19 cellular contexts compared by ENCODE assay signal in the genomic region with DNA sequence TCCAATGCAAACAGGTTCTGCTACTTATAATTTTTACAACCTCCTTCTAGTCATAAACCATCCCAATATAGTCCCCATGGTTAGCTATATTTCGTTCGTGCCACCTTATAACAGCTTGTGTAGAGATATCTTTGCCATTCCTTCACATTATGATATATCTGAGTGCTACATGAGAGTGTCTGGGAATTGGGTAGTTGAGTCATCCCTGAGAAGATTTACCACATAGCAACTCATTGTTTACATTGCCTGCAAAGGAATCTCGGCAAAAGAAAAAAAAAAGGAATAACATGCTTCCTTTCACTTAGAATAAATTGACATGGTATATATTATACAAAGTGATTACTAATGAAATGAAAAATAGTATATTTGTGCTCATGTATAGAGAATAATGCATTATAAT.
DNase-seq lines count a peak whose midpoint lies in the region; ATAC-seq and TF ChIP-seq lines count a peak whose summit lies in the region.
"Had no signal": no experiment of that assay in that cellular context is flagged by ENCODE, and none has a peak within 500 bp of the region (broad histone marks: within the 10 kb centered on the region; RNA-seq: fewer than 3 reads in every experiment).

No MANE protein-coding gene starts in this region.

- H2AFZ ChIP-seq in SK-N-SH (ENCODE audit: low read depth): no peak overlapping the region

- H3K27me3 ChIP-seq in SK-N-SH (ENCODE audit: insufficient read depth): no peaks in the 10 kb centered on the region
- H3K27me3 ChIP-seq: ascending aorta, upper lobe of right lung had no signal

- H3F3A ChIP-seq in SK-N-SH (replicated peaks; ENCODE audit: insufficient read depth): no peaks in the 10 kb centered on the region

- no peaks in the 10 kb centered on the region for H3K9me2 ChIP-seq in SK-N-SH

- H3K4me3 ChIP-seq in HFF-Myc (replicated peaks; ENCODE audit: low read depth, low read length): no peak overlapping the region
- H3K4me3 ChIP-seq in astrocyte of the spinal cord (ENCODE audit: low read depth, low read length): no peak overlapping the region
- H3K4me3 ChIP-seq in SK-N-SH (ENCODE audit: low read depth in 2 of 2, low read length in 1 of 2): no peak overlapping the region
- H3K4me3 ChIP-seq: ascending aorta, HAP-1, upper lobe of right lung had no signal

- CTCF ChIA-PET in SK-N-SH (lab: Yijun Ruan, JAX): no interaction called here

- no peak overlapping the region for H3K4me2 ChIP-seq in SK-N-SH

- no peak overlapping the region for H3K9ac ChIP-seq in SK-N-SH

- H3K9me3 ChIP-seq in SK-N-SH: no peaks in the 10 kb centered on the region
- H3K9me3 ChIP-seq: ascending aorta, HAP-1, upper lobe of right lung had no signal

- H3K27ac ChIP-seq in SK-N-SH (ENCODE audit: low read depth in 2 of 2, low read length in 1 of 2): no peak overlapping the region
- H3K27ac ChIP-seq: ascending aorta, upper lobe of right lung had no signal

- ATAC-seq in HG03342 (IDR thresholded peaks at IDR 0.05; ENCODE audit: unreplicated experiment) (no peak), HG03139 (IDR thresholded peaks at IDR 0.05; ENCODE audit: unreplicated experiment) (no peak), GM21723 (IDR thresholded peaks at IDR 0.05; ENCODE audit: unreplicated experiment) (no peak)
- ATAC-seq: activated T-cell treated with anti-CD3 and anti-CD28 coated beads, Interleukin-2, amount 50 U/mL, for 72 hours; upper lobe of right lung had no signal

- H3K79me2 ChIP-seq in SK-N-SH (ENCODE audit: insufficient read depth): no peaks in the 10 kb centered on the region

- no peak for TF ChIP-seq RAD21 in SK-N-SH (IDR thresholded peaks at IDR 0.05; ENCODE audit: low read length)

- DNase-seq in ACHN (peak; percentile 5), HFF-Myc (ENCODE audit: extremely low read depth, low read depth) (peak; percentile 45), astrocyte of the spinal cord (ENCODE audit: low read depth, low spot score) (peak; percentile 80), iris pigment epithelial cell (ENCODE audit: low read depth) (peak; percentile 88), SK-N-SH (no peak)
- DNase-seq: activated CD4-positive, alpha-beta T cell treated with anti-CD3 and anti-CD28 coated beads, Interleukin-2, amount 10 ng/mL, durations not matched to agents 7 days and 5 days; activated T-cell treated with anti-CD3 and anti-CD28 coated beads, Interleukin-2, amount 50 U/mL, for 72 hours; DND-41; NCI-H1417 treated with DMSO at 0.1 percent for 48 hours; NCI-H526; nucleus accumbens; stimulated activated CD4-positive, alpha-beta T cell treated with anti-CD3 and anti-CD28 coated beads, Interleukin-15, amount 100 ng/mL, for 24 hours; T-helper 2 cell; upper lobe of right lung had no signal

- WGBS in SK-N-SH (ENCODE audit: low lambda C conversion rate): 13% methylated on average over 3 of the region's 3 CpGs

- H4K20me1 ChIP-seq in SK-N-SH (ENCODE audit: insufficient read depth): no peaks in the 10 kb centered on the region

- no peaks in the 10 kb centered on the region for H3K36me3 ChIP-seq in SK-N-SH (replicated peaks in 1 of 2; ENCODE audit: control insufficient read depth in 1 of 2, insufficient read depth in 2 of 2, low read length in 1 of 2)
- H3K36me3 ChIP-seq: ascending aorta, HAP-1, upper lobe of right lung had no signal

- H3K4me1 ChIP-seq in SK-N-SH (ENCODE audit: control insufficient read depth in 1 of 2, insufficient read depth in 2 of 2, low read depth in 1 of 2, low read length in 1 of 2): no peaks in the 10 kb centered on the region
- H3K4me1 ChIP-seq: ascending aorta, HAP-1, upper lobe of right lung had no signal

- POLR2A ChIA-PET in SK-N-SH (lab: Yijun Ruan, JAX): no interaction called here

- in situ Hi-C loops in ACHN (cut with HindIII; ENCODE audit: low pct_ligation_motif_present, low pct_unique_long_range_greater_than_20kb, low sequenced_read_pairs) (no loop called here), astrocyte of the spinal cord (cut with HindIII; ENCODE audit: low sequenced_read_pairs) (no loop called here)

- no peak for TF ChIP-seq EP300 in SK-N-SH (IDR thresholded peaks at IDR 0.05; ENCODE audit: borderline replicate concordance in 1 of 2, low read depth in 1 of 2, low read length in 1 of 2)

- TF ChIP-seq CTCF in HFF-Myc (IDR thresholded peaks at IDR 0.05; ENCODE audit: low read depth, low read length, missing control alignments) (no peak), astrocyte of the spinal cord (IDR thresholded peaks at IDR 0.05; ENCODE audit: low read depth, low read length) (no peak), SK-N-SH (IDR thresholded peaks at IDR 0.05) (no peak)

TF ChIP-seq in SK-N-SH, 30 proteins besides CTCF, POLR2A, EP300 and RAD21:
- TF ChIP-seq, protein P1, sequence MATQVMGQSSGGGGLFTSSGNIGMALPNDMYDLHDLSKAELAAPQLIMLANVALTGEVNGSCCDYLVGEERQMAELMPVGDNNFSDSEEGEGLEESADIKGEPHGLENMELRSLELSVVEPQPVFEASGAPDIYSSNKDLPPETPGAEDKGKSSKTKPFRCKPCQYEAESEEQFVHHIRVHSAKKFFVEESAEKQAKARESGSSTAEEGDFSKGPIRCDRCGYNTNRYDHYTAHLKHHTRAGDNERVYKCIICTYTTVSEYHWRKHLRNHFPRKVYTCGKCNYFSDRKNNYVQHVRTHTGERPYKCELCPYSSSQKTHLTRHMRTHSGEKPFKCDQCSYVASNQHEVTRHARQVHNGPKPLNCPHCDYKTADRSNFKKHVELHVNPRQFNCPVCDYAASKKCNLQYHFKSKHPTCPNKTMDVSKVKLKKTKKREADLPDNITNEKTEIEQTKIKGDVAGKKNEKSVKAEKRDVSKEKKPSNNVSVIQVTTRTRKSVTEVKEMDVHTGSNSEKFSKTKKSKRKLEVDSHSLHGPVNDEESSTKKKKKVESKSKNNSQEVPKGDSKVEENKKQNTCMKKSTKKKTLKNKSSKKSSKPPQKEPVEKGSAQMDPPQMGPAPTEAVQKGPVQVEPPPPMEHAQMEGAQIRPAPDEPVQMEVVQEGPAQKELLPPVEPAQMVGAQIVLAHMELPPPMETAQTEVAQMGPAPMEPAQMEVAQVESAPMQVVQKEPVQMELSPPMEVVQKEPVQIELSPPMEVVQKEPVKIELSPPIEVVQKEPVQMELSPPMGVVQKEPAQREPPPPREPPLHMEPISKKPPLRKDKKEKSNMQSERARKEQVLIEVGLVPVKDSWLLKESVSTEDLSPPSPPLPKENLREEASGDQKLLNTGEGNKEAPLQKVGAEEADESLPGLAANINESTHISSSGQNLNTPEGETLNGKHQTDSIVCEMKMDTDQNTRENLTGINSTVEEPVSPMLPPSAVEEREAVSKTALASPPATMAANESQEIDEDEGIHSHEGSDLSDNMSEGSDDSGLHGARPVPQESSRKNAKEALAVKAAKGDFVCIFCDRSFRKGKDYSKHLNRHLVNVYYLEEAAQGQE (IDR thresholded peaks at IDR 0.05; ENCODE audit: low read depth, low read length): no peak
- TF ChIP-seq MXI1 (IDR thresholded peaks at IDR 0.05; ENCODE audit: low read depth, low read length): no peak
- no peak for TF ChIP-seq FOXJ3 (CRISPR knock-in tag; IDR thresholded peaks at IDR 0.05)
- TF ChIP-seq ELF1 (IDR thresholded peaks at IDR 0.05): no peak
- TF ChIP-seq FOXM1 (IDR thresholded peaks at IDR 0.05; ENCODE audit: low read depth): no peak
- TF ChIP-seq JUND (IDR thresholded peaks at IDR 0.05): no peak
- TF ChIP-seq RXRA (IDR thresholded peaks at IDR 0.05; ENCODE audit: borderline replicate concordance, low read depth): no peak
- TF ChIP-seq TEAD4 (IDR thresholded peaks at IDR 0.05; ENCODE audit: borderline replicate concordance, insufficient read depth): no peak
- TF ChIP-seq RFX5 (IDR thresholded peaks at IDR 0.05; ENCODE audit: low read length): no peak
- no peak for TF ChIP-seq MEF2A (IDR thresholded peaks at IDR 0.05; ENCODE audit: borderline replicate concordance, low read depth)
- no peak for TF ChIP-seq FOSL2 (IDR thresholded peaks at IDR 0.05; ENCODE audit: borderline replicate concordance, low read depth)
- no peak for TF ChIP-seq SMC3 (IDR thresholded peaks at IDR 0.05; ENCODE audit: low read depth, low read length)
- TF ChIP-seq GABPA (IDR thresholded peaks at IDR 0.05; ENCODE audit: low read depth): no peak
- TF ChIP-seq, protein P2, sequence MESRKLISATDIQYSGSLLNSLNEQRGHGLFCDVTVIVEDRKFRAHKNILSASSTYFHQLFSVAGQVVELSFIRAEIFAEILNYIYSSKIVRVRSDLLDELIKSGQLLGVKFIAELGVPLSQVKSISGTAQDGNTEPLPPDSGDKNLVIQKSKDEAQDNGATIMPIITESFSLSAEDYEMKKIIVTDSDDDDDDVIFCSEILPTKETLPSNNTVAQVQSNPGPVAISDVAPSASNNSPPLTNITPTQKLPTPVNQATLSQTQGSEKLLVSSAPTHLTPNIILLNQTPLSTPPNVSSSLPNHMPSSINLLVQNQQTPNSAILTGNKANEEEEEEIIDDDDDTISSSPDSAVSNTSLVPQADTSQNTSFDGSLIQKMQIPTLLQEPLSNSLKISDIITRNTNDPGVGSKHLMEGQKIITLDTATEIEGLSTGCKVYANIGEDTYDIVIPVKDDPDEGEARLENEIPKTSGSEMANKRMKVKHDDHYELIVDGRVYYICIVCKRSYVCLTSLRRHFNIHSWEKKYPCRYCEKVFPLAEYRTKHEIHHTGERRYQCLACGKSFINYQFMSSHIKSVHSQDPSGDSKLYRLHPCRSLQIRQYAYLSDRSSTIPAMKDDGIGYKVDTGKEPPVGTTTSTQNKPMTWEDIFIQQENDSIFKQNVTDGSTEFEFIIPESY (IDR thresholded peaks at IDR 0.05; ENCODE audit: borderline replicate concordance, low read depth): no peak
